In genomic region chr2:222861411-222862067, GRCh38 we compare ENCODE assay signal across 8 cellular contexts. TPM values are rescaled to one million over a fixed set of nuclear protein-coding genes. Genes with fewer than 3 reads are reported as not detected.
DNase-seq lines count a peak whose midpoint lies in the region; ATAC-seq and TF ChIP-seq lines count a peak whose summit lies in the region.

No MANE protein-coding gene starts in this region.

- H4K20me1 ChIP-seq in SK-N-SH (ENCODE audit: insufficient read depth), result peaks cover 50% of the 10 kb centered on the region

- TF ChIP-seq RAD21 in SK-N-SH (IDR thresholded peaks at IDR 0.05; ENCODE audit: low read length), result no peak

- DNase-seq in DMS53 (lab: John Stamatoyannopoulos, UW) (peak; percentile 66), DMS53 treated with DMSO at 0.1 percent for 48 hours (lab: John Stamatoyannopoulos, UW; ENCODE audit: unreplicated experiment) (no peak), SK-N-SH (peak; percentile 74), NCI-H187 treated with DMSO at 0.1 percent for 48 hours (lab: John Stamatoyannopoulos, UW) (no peak)
- peak in 2 of 3 donors; percentile 8 for DNase-seq in stimulated activated CD4-positive, alpha-beta T cell treated with anti-CD3 and anti-CD28 coated beads, Interleukin-12 subunit alpha, Interleukin-12 subunit beta, amount 100 ng/mL, for 48 hours (ENCODE audit: low read depth in 2 of 3, low spot score in 1 of 3)

- CTCF ChIA-PET in SK-N-SH (lab: Yijun Ruan, JAX), result interaction anchor here (0.6 to 8.0 kb wide), 16 partner anchors 10 to 936 kb away, joined by 3 to 59 read pairs (median 4); no protein-coding TSS in a partner anchor

- no peaks in the 10 kb centered on the region for H3F3A ChIP-seq in SK-N-SH (replicated peaks; ENCODE audit: insufficient read depth)

- 0 out of 2 replicates have a peak overlapping the region, but pooled peaks have one; percentile 50 for H2AFZ ChIP-seq in SK-N-SH (ENCODE audit: low read depth)

- TF ChIP-seq CTCF in SK-N-SH (IDR thresholded peaks at IDR 0.05), result no peak

- H3K9me3 ChIP-seq in SK-N-SH, result no peaks in the 10 kb centered on the region
- H3K9me3 ChIP-seq in iPS-15b (ENCODE audit: control insufficient read depth, insufficient read depth, low read length), result no peaks in the 10 kb centered on the region

- ATAC-seq in HG03045 (IDR thresholded peaks at IDR 0.05; ENCODE audit: unreplicated experiment), result peak; percentile 44

- H3K36me3 ChIP-seq in SK-N-SH (replicated peaks in 1 of 2; ENCODE audit: control insufficient read depth in 1 of 2, insufficient read depth in 2 of 2, low read length in 1 of 2) (no peaks in the 10 kb centered on the region), iPS-15b (ENCODE audit: control insufficient read depth, insufficient read depth, low read length) (no peaks in the 10 kb centered on the region)

- H3K9ac ChIP-seq in SK-N-SH, result peak overlapping the region; percentile 85
- peak overlapping the region; percentile 67 for H3K9ac ChIP-seq in iPS-15b (ENCODE audit: low read depth, low read length)

- H3K27ac ChIP-seq in SK-N-SH (ENCODE audit: low read depth in 2 of 2, low read length in 1 of 2) (peak overlapping the region; percentile 68 to 95), adipose tissue (ENCODE audit: low read depth, low read length) (peak overlapping the region; percentile 91)

- no peak for TF ChIP-seq EP300 in SK-N-SH (IDR thresholded peaks at IDR 0.05; ENCODE audit: borderline replicate concordance in 1 of 2, low read depth in 1 of 2, low read length in 1 of 2)

- POLR2A ChIA-PET in SK-N-SH (lab: Yijun Ruan, JAX), result interaction anchor here (0.6 to 0.9 kb wide), 2 partner anchors 144 to 147 kb away, joined by 3 read pairs; no protein-coding TSS in a partner anchor

- H3K4me1 ChIP-seq in SK-N-SH (ENCODE audit: control insufficient read depth in 1 of 2, insufficient read depth in 2 of 2, low read depth in 1 of 2, low read length in 1 of 2) (peaks cover 25 to 30% of the 10 kb centered on the region in 2 experiments), iPS-15b (ENCODE audit: control insufficient read depth, insufficient read depth, low read length) (peaks cover 34% of the 10 kb centered on the region)

- H3K9me2 ChIP-seq in SK-N-SH, result no peaks in the 10 kb centered on the region

- under 1% methylated on average over 11 of the region's 42 CpGs for WGBS in SK-N-SH (ENCODE audit: low lambda C conversion rate)
- 1% methylated on average over 38 to 42 of the region's 42 CpGs for WGBS in adipose tissue, 3 donors

- H3K79me2 ChIP-seq in SK-N-SH (ENCODE audit: insufficient read depth), result peaks cover 56% of the 10 kb centered on the region

- H3K27me3 ChIP-seq in SK-N-SH (ENCODE audit: insufficient read depth) (no peaks in the 10 kb centered on the region), iPS-15b (ENCODE audit: control insufficient read depth, insufficient read depth, low read length) (no peaks in the 10 kb centered on the region)

- H3K4me2 ChIP-seq in SK-N-SH, result peak overlapping the region; percentile 82

- peak overlapping the region; percentile 69 to 95 for H3K4me3 ChIP-seq in SK-N-SH (ENCODE audit: low read depth in 2 of 2, low read length in 1 of 2)
- peak overlapping the region; percentile 92 for H3K4me3 ChIP-seq in iPS-15b (ENCODE audit: low read depth, low read length)

TF ChIP-seq in SK-N-SH, 30 proteins besides CTCF, POLR2A, EP300 and RAD21:
- TF ChIP-seq YY1 (IDR thresholded peaks at IDR 0.05; ENCODE audit: low read depth) (no peak), TAF1 (IDR thresholded peaks at IDR 0.05; ENCODE audit: borderline replicate concordance, low read depth, low read length) (0 out of 2 replicates have a peak, but pooled peaks have one; percentile 7)

RNA-seq across cellular contexts. Expression of gene ACSL3, which starts 0.7 kb away (rescaled TPM):
- 15.7 and 25.2 TPM in 2 replicates for polyA plus RNA-seq in SK-N-SH (2012; rRNA removed)
- 23.5 and 24.5 TPM in 2 replicates for polyA plus RNA-seq in SK-N-SH (2012; cell fraction: cytosol; rRNA removed)
- polyA plus RNA-seq in SK-N-SH (2012; cell fraction: nucleus; rRNA removed), result 9.1 and 18.4 TPM in 2 replicates
- polyA plus RNA-seq in adipose tissue, result 10 to 100 TPM in 2 of 3 donors, 1 to 10 TPM in 1; 8.9 to 36.3 (median 20.7) TPM

Comparison
In these comparisons a context has a peak if more than half of its experiments do, and no peak if none do; other contexts are left out.
1. DNase-seq: peak in DMS53 (single experiment), SK-N-SH (single experiment) and stimulated activated CD4-positive, alpha-beta T cell treated with anti-CD3 and anti-CD28 coated beads, Interleukin-12 subunit alpha, Interleukin-12 subunit beta, amount 100 ng/mL, for 48 hours (2 of 3); none in DMS53 treated with DMSO at 0.1 percent for 48 hours (single experiment) and NCI-H187 treated with DMSO at 0.1 percent for 48 hours (single experiment).